ENCODE assay signal across 1 cellular context in the genomic region with DNA sequence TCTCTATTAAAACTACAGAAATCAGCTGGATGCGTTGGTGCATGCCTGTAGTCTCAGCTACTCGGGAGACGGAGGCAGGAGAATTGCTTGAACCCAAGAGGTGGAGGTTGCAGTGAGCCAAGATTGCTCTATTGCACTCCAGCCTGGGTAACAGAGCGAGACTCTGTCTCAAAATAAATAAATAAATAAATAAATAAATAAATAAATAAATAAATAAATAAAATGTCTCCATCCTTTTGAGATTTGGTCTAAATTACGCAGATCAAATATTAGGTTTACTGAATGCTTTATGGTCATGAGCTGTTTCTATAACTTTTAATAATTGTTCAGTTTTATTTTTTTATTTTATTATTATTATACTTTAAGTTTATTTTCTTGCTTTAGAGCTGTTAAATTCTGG.
A peak's percentile ranks its signal among the peaks of the same experiment; 100 is the strongest.
TF ChIP-seq lines count a peak whose summit lies in the region.

No MANE protein-coding gene starts in this region.

TF ChIP-seq in HEK293, 187 proteins besides CTCF, POLR2A, EP300 and RAD21 (continued from another document):
- TF ChIP-seq, protein P1, sequence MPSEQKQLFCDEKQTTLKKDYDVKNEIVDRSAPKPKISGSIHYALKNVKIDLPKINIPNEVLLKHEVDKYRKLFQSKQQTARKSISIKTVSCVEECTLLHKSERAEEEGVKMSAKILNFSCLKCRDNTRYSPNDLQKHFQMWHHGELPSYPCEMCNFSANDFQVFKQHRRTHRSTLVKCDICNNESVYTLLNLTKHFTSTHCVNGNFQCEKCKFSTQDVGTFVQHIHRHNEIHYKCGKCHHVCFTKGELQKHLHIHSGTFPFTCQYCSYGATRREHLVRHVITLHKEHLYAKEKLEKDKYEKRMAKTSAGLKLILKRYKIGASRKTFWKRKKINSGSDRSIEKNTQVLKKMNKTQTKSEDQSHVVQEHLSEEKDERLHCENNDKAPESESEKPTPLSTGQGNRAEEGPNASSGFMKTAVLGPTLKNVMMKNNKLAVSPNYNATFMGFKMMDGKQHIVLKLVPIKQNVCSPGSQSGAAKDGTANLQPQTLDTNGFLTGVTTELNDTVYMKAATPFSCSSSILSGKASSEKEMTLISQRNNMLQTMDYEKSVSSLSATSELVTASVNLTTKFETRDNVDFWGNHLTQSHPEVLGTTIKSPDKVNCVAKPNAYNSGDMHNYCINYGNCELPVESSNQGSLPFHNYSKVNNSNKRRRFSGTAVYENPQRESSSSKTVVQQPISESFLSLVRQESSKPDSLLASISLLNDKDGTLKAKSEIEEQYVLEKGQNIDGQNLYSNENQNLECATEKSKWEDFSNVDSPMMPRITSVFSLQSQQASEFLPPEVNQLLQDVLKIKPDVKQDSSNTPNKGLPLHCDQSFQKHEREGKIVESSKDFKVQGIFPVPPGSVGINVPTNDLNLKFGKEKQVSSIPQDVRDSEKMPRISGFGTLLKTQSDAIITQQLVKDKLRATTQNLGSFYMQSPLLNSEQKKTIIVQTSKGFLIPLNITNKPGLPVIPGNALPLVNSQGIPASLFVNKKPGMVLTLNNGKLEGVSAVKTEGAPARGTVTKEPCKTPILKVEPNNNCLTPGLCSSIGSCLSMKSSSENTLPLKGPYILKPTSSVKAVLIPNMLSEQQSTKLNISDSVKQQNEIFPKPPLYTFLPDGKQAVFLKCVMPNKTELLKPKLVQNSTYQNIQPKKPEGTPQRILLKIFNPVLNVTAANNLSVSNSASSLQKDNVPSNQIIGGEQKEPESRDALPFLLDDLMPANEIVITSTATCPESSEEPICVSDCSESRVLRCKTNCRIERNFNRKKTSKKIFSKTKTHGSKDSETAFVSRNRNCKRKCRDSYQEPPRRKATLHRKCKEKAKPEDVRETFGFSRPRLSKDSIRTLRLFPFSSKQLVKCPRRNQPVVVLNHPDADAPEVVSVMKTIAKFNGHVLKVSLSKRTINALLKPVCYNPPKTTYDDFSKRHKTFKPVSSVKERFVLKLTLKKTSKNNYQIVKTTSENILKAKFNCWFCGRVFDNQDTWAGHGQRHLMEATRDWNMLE (tag by site-specific recombination; conservative IDR thresholded peaks at IDR 0.05; ENCODE audit: low read depth): peak; percentile 88
- TF ChIP-seq ZFP37 (tag by site-specific recombination; IDR thresholded peaks at IDR 0.05) (0 out of 2 replicates have a peak, but pooled peaks have one; percentile 34), ZNF555 (tag by site-specific recombination; conservative IDR thresholded peaks at IDR 0.05) (peak; percentile 96), ZNF529 (tag by site-specific recombination; IDR thresholded peaks at IDR 0.05; ENCODE audit: insufficient replicate concordance) (peak; percentile 63), ZNF426 (tag by site-specific recombination; IDR thresholded peaks at IDR 0.05) (peak; percentile 92), ZNF623 (tag by site-specific recombination; IDR thresholded peaks at IDR 0.05) (peak; percentile 64), ZNF341 (tag by site-specific recombination; IDR thresholded peaks at IDR 0.05; ENCODE audit: low read depth) (peak; percentile 40; the same call in 1 of the 2 replicates)
- TF ChIP-seq, protein P2, sequence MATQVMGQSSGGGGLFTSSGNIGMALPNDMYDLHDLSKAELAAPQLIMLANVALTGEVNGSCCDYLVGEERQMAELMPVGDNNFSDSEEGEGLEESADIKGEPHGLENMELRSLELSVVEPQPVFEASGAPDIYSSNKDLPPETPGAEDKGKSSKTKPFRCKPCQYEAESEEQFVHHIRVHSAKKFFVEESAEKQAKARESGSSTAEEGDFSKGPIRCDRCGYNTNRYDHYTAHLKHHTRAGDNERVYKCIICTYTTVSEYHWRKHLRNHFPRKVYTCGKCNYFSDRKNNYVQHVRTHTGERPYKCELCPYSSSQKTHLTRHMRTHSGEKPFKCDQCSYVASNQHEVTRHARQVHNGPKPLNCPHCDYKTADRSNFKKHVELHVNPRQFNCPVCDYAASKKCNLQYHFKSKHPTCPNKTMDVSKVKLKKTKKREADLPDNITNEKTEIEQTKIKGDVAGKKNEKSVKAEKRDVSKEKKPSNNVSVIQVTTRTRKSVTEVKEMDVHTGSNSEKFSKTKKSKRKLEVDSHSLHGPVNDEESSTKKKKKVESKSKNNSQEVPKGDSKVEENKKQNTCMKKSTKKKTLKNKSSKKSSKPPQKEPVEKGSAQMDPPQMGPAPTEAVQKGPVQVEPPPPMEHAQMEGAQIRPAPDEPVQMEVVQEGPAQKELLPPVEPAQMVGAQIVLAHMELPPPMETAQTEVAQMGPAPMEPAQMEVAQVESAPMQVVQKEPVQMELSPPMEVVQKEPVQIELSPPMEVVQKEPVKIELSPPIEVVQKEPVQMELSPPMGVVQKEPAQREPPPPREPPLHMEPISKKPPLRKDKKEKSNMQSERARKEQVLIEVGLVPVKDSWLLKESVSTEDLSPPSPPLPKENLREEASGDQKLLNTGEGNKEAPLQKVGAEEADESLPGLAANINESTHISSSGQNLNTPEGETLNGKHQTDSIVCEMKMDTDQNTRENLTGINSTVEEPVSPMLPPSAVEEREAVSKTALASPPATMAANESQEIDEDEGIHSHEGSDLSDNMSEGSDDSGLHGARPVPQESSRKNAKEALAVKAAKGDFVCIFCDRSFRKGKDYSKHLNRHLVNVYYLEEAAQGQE (tag by site-specific recombination; IDR thresholded peaks at IDR 0.05): peak; percentile 61; the same call in 1 of the 2 replicates
